Comparison of ENCODE assay signal across 8 cellular contexts in the genomic region with DNA sequence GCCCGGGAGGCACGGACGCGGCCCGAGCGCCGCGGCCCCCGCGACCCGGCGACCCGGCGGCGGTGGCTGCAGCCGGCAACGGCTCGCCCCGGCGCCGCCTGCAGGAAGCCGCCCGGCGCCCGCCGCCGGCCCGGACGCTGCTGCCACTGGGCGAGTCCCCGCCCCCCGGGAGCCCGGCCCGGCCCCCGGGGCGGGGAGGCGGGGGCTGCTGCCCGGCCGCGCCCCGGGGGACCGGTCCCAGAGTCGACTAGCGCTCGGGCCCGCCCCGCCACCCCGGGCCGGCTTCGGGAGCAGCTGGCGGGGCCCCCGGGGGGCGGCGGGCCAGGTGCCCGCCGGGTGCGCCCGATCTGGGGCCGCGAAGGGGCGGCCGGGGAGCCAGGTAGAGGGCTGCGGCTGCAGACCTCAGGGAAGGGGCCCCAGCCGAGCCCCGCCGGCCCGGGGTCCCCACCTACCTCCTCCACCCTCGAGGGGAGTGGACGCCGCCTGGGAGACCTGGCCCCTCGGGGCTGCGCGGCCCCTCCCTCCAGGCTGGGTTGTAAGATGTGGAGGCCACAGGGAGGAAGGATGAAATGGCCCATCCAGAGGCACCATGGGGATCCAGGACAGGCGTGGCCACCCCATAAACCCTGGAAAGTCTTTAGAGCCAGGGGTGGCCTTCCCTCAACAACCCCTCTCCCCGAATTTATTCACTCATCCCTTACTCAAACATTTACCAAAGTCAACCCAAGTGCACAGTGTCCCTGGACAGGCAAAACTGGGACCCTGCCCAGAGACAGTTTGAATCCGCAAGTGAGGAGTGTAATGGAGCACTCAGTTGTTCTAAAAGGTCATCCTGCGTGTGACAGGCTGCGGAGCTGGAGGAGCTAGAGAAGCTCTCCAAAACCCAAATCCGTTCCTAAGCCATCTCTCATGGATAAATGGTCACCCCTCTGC. TPM values are rescaled to one million over a fixed set of nuclear protein-coding genes. Genes with fewer than 3 reads are reported as not detected.
A peak's percentile ranks its signal among the peaks of the same experiment; 100 is the strongest.
DNase-seq lines count a peak whose midpoint lies in the region; ATAC-seq and TF ChIP-seq lines count a peak whose summit lies in the region.

A gene with protein sequence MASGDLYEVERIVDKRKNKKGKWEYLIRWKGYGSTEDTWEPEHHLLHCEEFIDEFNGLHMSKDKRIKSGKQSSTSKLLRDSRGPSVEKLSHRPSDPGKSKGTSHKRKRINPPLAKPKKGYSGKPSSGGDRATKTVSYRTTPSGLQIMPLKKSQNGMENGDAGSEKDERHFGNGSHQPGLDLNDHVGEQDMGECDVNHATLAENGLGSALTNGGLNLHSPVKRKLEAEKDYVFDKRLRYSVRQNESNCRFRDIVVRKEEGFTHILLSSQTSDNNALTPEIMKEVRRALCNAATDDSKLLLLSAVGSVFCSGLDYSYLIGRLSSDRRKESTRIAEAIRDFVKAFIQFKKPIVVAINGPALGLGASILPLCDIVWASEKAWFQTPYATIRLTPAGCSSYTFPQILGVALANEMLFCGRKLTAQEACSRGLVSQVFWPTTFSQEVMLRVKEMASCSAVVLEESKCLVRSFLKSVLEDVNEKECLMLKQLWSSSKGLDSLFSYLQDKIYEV (minus strand): TSS at position 148 of the 933 bp plus-strand sequence. CDS start 425 bp downstream, outside the sequence.

- H3K27ac Mint-ChIP-seq in mesothelial cell of epicardium = no peak within 1 kb of the TSS

- WGBS in testis, 2 donors = 17 to 29% methylated on average over 6 of the region's 79 CpGs

- TF ChIP-seq POLR2A in testis (IDR thresholded peaks at IDR 0.05) = no peak

- peak within 1 kb of the TSS; percentile 88 for H3K4me3 Mint-ChIP-seq in mesothelial cell of epicardium

- peak within 1 kb of the TSS; percentile 19 for H3K9ac ChIP-seq in endocrine pancreas (ENCODE audit: control insufficient read depth, insufficient read depth, low read length)

- H3K27ac ChIP-seq in testis = peak within 1 kb of the TSS in 1 of 2 donors; percentile 50

- intact Hi-C loops in testis (cut with DNase I; ENCODE audit: low total_unique reads) = no loop called here

- H3K9me3 Mint-ChIP-seq in mesothelial cell of epicardium = peaks cover 9% of the 10 kb centered on the region

- peak; percentile 71 for ATAC-seq in GM19397 (IDR thresholded peaks at IDR 0.05; ENCODE audit: unreplicated experiment)

- peak within 1 kb of the TSS; percentile 26; the same call in 1 of the 2 replicates for H3K4me3 ChIP-seq in BE2C (ENCODE audit: low read depth, low read length)
- H3K4me3 ChIP-seq in endocrine pancreas (ENCODE audit: control insufficient read depth, insufficient read depth, low read length) = no peak within 1 kb of the TSS
- H3K4me3 ChIP-seq in testis = peak within 1 kb of the TSS; percentile 56 to 59

- DNase-seq in BE2C = peak; percentile 7
- peak; percentile 21 for DNase-seq in HPDE6-E6E7 (ENCODE audit: extremely low spot score)
- peak; percentile 25 for DNase-seq in activated CD4-positive, alpha-beta T cell treated with anti-CD3 and anti-CD28 coated beads, Interleukin-2, amount 50 U/mL, for 1 hour
- peak in 1 of 2 experiments; percentile 23 for DNase-seq in mesothelial cell of epicardium (ENCODE audit: low spot score in 2 of 2, unreplicated experiment in 2 of 2)
- no peak for DNase-seq in testis
- DNase-seq in NCI-H187 (lab: John Stamatoyannopoulos, UW) = no peak

- TF ChIP-seq CTCF in BE2C (IDR thresholded peaks at IDR 0.05; ENCODE audit: low read depth, low read length) = no peak
- no peak for TF ChIP-seq CTCF in mesothelial cell of epicardium (IDR thresholded peaks at IDR 0.05; ENCODE audit: unreplicated experiment)
- no peak for TF ChIP-seq CTCF in testis (IDR thresholded peaks at IDR 0.05)

- no peaks in the 10 kb centered on the region; the same call in 1 of the 2 replicates for H3K9me3 ChIP-seq in BE2C
- no peaks in the 10 kb centered on the region for H3K9me3 ChIP-seq in endocrine pancreas (ENCODE audit: control insufficient read depth, low read length)
- no peaks in the 10 kb centered on the region for H3K9me3 ChIP-seq in testis

- no peaks in the 10 kb centered on the region for H3K4me1 ChIP-seq in BE2C
- H3K4me1 ChIP-seq in endocrine pancreas (ENCODE audit: control insufficient read depth, insufficient read depth, low read length) = no peaks in the 10 kb centered on the region
- H3K4me1 ChIP-seq in testis = peaks cover 3% of the 10 kb centered on the region

- no peaks in the 10 kb centered on the region for H3K36me3 ChIP-seq in BE2C
- H3K36me3 ChIP-seq in endocrine pancreas (ENCODE audit: control insufficient read depth, insufficient read depth, low read length) = no peaks in the 10 kb centered on the region
- H3K36me3 ChIP-seq in testis (ENCODE audit: low read depth, missing control alignments) = no peaks in the 10 kb centered on the region

- H3K27me3 ChIP-seq in BE2C = peaks cover 13% of the 10 kb centered on the region
- H3K27me3 ChIP-seq in endocrine pancreas (ENCODE audit: control insufficient read depth, insufficient read depth, low read length) = no peaks in the 10 kb centered on the region
- no peaks in the 10 kb centered on the region for H3K27me3 ChIP-seq in testis

- no peaks in the 10 kb centered on the region for H3K4me1 Mint-ChIP-seq in mesothelial cell of epicardium

- no peaks in the 10 kb centered on the region for H3K36me3 Mint-ChIP-seq in mesothelial cell of epicardium

- H3K27me3 Mint-ChIP-seq in mesothelial cell of epicardium (ENCODE audit: low read depth) = peaks cover 39% of the 10 kb centered on the region

RNA-seq across cellular contexts. Expression of the gene that starts here (rescaled TPM):
- polyA plus RNA-seq in BE2C (2012; ENCODE audit: insufficient read depth, insufficient read length, low read depth) = 1.8 TPM
- 3.0 to 4.6 TPM (median 3.2 TPM) in 3 replicates for total RNA-seq in mesothelial cell of epicardium
- 10 to 100 TPM; 60.4 to 63.7 TPM for total RNA-seq in testis
- polyA plus RNA-seq in testis (ENCODE audit: insufficient read depth, low read depth, low replicate concordance) = 31.2 TPM

Comparison
In these comparisons a context has a peak if more than half of its experiments do, and no peak if none do; other contexts are left out.
1. RNA of the gene that starts here (total RNA-seq): 60.4 to 63.7 TPM in testis; 3.0 to 4.6 TPM in mesothelial cell of epicardium; every median in the first group is over 10 times any median in the second.
2. DNase-seq: peak in BE2C (single experiment), HPDE6-E6E7 (single experiment) and activated CD4-positive, alpha-beta T cell treated with anti-CD3 and anti-CD28 coated beads, Interleukin-2, amount 50 U/mL, for 1 hour (single experiment); none in testis (single experiment) and NCI-H187 (0 of 2).